In the genomic region with DNA sequence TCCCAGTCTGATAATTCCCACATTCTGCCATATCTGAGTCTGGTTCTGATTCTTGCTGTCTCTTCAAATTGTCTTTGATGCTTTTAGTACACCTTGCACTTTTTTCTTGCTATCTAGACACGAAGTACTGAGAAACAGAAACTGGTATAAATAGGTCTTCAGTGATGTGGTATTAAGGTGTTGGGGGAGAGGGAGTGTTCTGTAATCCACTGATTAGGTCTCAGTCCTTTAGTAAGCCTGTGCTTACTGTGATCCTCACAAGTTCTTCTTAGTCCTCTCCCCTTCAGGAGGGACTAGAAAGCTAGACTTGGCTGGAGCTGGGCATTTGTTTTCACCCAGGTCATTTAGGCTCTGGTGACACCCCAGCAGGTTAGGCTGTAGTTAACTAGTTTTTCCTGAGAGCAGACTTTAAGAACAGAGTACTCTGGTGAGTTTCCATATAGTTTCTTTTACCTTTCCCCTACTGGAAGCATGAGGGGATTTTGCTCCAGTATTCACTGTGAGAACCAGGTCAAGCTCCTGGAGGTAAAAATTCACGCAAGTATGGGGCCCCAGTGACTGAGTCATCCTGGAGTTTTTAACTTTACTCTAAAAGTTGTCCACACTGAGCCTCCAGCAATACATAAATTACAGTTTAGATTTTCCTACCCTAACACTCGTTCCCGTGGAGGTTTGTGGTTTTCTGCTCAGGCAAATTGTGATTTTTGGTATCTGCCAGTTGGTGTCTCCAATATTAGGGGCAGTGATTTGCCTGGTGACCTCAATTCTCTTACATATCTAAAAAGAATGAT, we compare ENCODE assay signal across 8 cellular contexts.
DNase-seq lines count a peak whose midpoint lies in the region; FAIRE-seq and TF ChIP-seq lines count a peak whose summit lies in the region.

No MANE protein-coding gene starts in this region.

- H3K9ac ChIP-seq in GM23248 = no peak overlapping the region
- no peak overlapping the region for H3K9ac ChIP-seq in Karpas-422 (ENCODE audit: low read length)

- intact Hi-C loops in posterior vena cava (cut with DNase I) = no loop called here

- H3K4me1 ChIP-seq in GM23248 (ENCODE audit: insufficient read depth) = peaks cover 21% of the 10 kb centered on the region
- peaks cover 22% of the 10 kb centered on the region for H3K4me1 ChIP-seq in Karpas-422 (ENCODE audit: low read length)

- TF ChIP-seq CTCF in astrocyte of the spinal cord (IDR thresholded peaks at IDR 0.05; ENCODE audit: low read depth, low read length) = no peak

- DNase-seq in GM18507 (ENCODE audit: extremely low spot score, insufficient read length, low read depth) (no peak), GM23248 (peak; percentile 19), Karpas-422 (no peak), astrocyte of the spinal cord (ENCODE audit: low read depth, low spot score) (peak; percentile 78), NCI-H510A (lab: John Stamatoyannopoulos, UW) (no peak), kidney glomerular epithelial cell (lab: John Stamatoyannopoulos, UW) (no peak), GOT3 (lab: John Stamatoyannopoulos, UW) (no peak), posterior vena cava (ENCODE audit: low spot score) (no peak)

- in situ Hi-C loops in GM23248 (cut with MboI) = no loop called here
- in situ Hi-C loops in astrocyte of the spinal cord (cut with HindIII; ENCODE audit: low sequenced_read_pairs) = no loop called here

- H3K79me2 ChIP-seq in GM23248 (ENCODE audit: insufficient read depth) = no peaks in the 10 kb centered on the region
- 0 out of 2 replicates have a peak, but pooled peaks cover 3% of the 10 kb centered on the region for H3K79me2 ChIP-seq in Karpas-422 (ENCODE audit: low read length)

- WGBS in GM23248 (ENCODE audit: low coverage in 1 of 2, low lambda C conversion rate in 2 of 2, missing lambda C conversion rate in 2 of 2), 2 experiments = 63 to 71% methylated on average over 4 of the region's 4 CpGs

- FAIRE-seq in GM18507 (lab: Jason Lieb, UNC) = peak; percentile 64

- no peak overlapping the region for H2AFZ ChIP-seq in GM23248
- H2AFZ ChIP-seq in Karpas-422 (ENCODE audit: low read length) = no peak overlapping the region

- H3K4me3 ChIP-seq in GM23248 = no peak overlapping the region
- peak overlapping the region; percentile 11; the same call in 1 of the 2 replicates for H3K4me3 ChIP-seq in Karpas-422 (ENCODE audit: low read length)
- no peak overlapping the region for H3K4me3 ChIP-seq in astrocyte of the spinal cord (ENCODE audit: low read depth, low read length)

- H3K9me2 ChIP-seq in GM23248 (ENCODE audit: insufficient read depth) (no peaks in the 10 kb centered on the region; the same call in 1 of the 2 replicates), Karpas-422 (replicated peaks; ENCODE audit: insufficient read depth, low read length) (no peaks in the 10 kb centered on the region)

- no peak overlapping the region for H3K4me2 ChIP-seq in GM23248 (ENCODE audit: unreplicated experiment)
- peak overlapping the region; percentile 49 for H3K4me2 ChIP-seq in Karpas-422 (ENCODE audit: low read depth, low read length, poor library complexity, severe bottlenecking)

- H3K36me3 ChIP-seq in GM23248 (ENCODE audit: low read depth) (no peaks in the 10 kb centered on the region), Karpas-422 (ENCODE audit: insufficient read depth, low read length) (no peaks in the 10 kb centered on the region)

- H3K27ac ChIP-seq in GM23248 (no peak overlapping the region), Karpas-422 (ENCODE audit: low read length) (no peak overlapping the region)

- H3K27me3 ChIP-seq in GM23248 (replicated peaks; ENCODE audit: insufficient read depth) (no peaks in the 10 kb centered on the region), Karpas-422 (ENCODE audit: low read length) (no peaks in the 10 kb centered on the region)

- H3K9me3 ChIP-seq in GM23248 (ENCODE audit: low read depth) (no peaks in the 10 kb centered on the region), Karpas-422 (ENCODE audit: low read length) (no peaks in the 10 kb centered on the region)

- H4K20me1 ChIP-seq in GM23248 (ENCODE audit: insufficient read depth) = no peaks in the 10 kb centered on the region
- H4K20me1 ChIP-seq in Karpas-422 (ENCODE audit: insufficient read depth, low read depth, low read length) = no peaks in the 10 kb centered on the region; the same call in 1 of the 2 replicates

- peaks cover 6% of the 10 kb centered on the region; the same call in 1 of the 2 replicates for H3F3A ChIP-seq in GM23248 (ENCODE audit: insufficient read depth)

Comparison
In these comparisons a context has a peak if more than half of its experiments do, and no peak if none do; other contexts are left out.
1. DNase-seq: peak in GM23248 (single experiment) and astrocyte of the spinal cord (single experiment); none in GM18507 (single experiment), Karpas-422 (single experiment), NCI-H510A (single experiment), kidney glomerular epithelial cell (single experiment), GOT3 (single experiment) and posterior vena cava (single experiment).